8 cellular contexts compared by ENCODE assay signal in genomic region chr17:83050651-83051422, GRCh38. TPM values are rescaled to one million over a fixed set of nuclear protein-coding genes. Genes with fewer than 3 reads are reported as not detected.
DNase-seq lines count a peak whose midpoint lies in the region; ATAC-seq and TF ChIP-seq lines count a peak whose summit lies in the region.

No MANE protein-coding gene starts in this region.

- H3K27ac ChIP-seq in BLaER1 treated with 17β-estradiol and CSF1 and Interleukin-3, amounts not matched to agents 10 nM and 100 nM, result peak overlapping the region; percentile 75 to 92 (median 85)
- peak overlapping the region; percentile 89 for H3K27ac ChIP-seq in brain microvascular endothelial cell
- peak overlapping the region; percentile 87 for H3K27ac ChIP-seq in upper lobe of right lung

- H3K4me1 Mint-ChIP-seq in IgD-negative memory B cell (peaks cover 14 to 18% (median 16%) of the 10 kb centered on the region in 3 donors), memory B cell (peaks cover 18% of the 10 kb centered on the region)

- in situ Hi-C loops in brain microvascular endothelial cell (cut with HindIII; ENCODE audit: low pct_ligation_motif_present, low sequenced_read_pairs), result no loop called here

- TF ChIP-seq CTCF in brain microvascular endothelial cell (IDR thresholded peaks at IDR 0.05; ENCODE audit: low read depth, low read length, missing control alignments) (no peak), upper lobe of right lung (IDR thresholded peaks at IDR 0.05) (no peak)

- peaks cover 47 to 77% (median 65%) of the 10 kb centered on the region in 10 experiments for H3K4me1 ChIP-seq in BLaER1 treated with 17β-estradiol and CSF1 and Interleukin-3, amounts not matched to agents 10 nM and 100 nM
- peaks cover 14% of the 10 kb centered on the region for H3K4me1 ChIP-seq in upper lobe of right lung

- H4K20me1 ChIP-seq in BLaER1 treated with 17β-estradiol and CSF1 and Interleukin-3, amounts not matched to agents 10 nM and 100 nM, result no peaks in the 10 kb centered on the region

- intact Hi-C loops in upper lobe of right lung (cut with DNase I), result no loop called here

- DNase-seq in brain microvascular endothelial cell (no peak), memory B cell (ENCODE audit: low spot score in 2 of 2) (no peak), upper lobe of right lung (no peak), DMS 273 (lab: John Stamatoyannopoulos, UW; ENCODE audit: unreplicated experiment) (no peak)
- DNase-seq in activated CD4-positive, alpha-beta T cell treated with anti-CD3 and anti-CD28 coated beads, Interleukin-2, amount 50 U/mL, for 1 hour, result no peak

- H3K4me3 ChIP-seq in BLaER1 treated with 17β-estradiol and CSF1 and Interleukin-3, amounts not matched to agents 10 nM and 100 nM, result peak overlapping the region; percentile 59 to 72 (median 66)
- H3K4me3 ChIP-seq in brain microvascular endothelial cell (ENCODE audit: low read depth, low read length) (peak overlapping the region; percentile 64), upper lobe of right lung (peak overlapping the region; percentile 77)

- H3K27me3 ChIP-seq in BLaER1 treated with 17β-estradiol and CSF1 and Interleukin-3, amounts not matched to agents 10 nM and 100 nM, result no peaks in the 10 kb centered on the region
- no peaks in the 10 kb centered on the region for H3K27me3 ChIP-seq in brain microvascular endothelial cell (replicated peaks)
- H3K27me3 ChIP-seq in upper lobe of right lung, result no peaks in the 10 kb centered on the region

- H3K27me3 Mint-ChIP-seq in IgD-negative memory B cell (no peaks in the 10 kb centered on the region), memory B cell (no peaks in the 10 kb centered on the region)

- peaks cover 6 to 31% (median 20%) of the 10 kb centered on the region in 11 experiments; a peak in 21 of 22 replicates for H3K9me3 ChIP-seq in BLaER1 treated with 17β-estradiol and CSF1 and Interleukin-3, amounts not matched to agents 10 nM and 100 nM (replicated peaks in 1 of 11)
- no peaks in the 10 kb centered on the region for H3K9me3 ChIP-seq in upper lobe of right lung

- ATAC-seq in memory B cell (ENCODE audit: low read depth), result no peak
- ATAC-seq in upper lobe of right lung, result peak; percentile 18
- no peak for ATAC-seq in GM18520 (IDR thresholded peaks at IDR 0.05; ENCODE audit: unreplicated experiment)

- H3K36me3 Mint-ChIP-seq in IgD-negative memory B cell (no peaks in the 10 kb centered on the region), memory B cell (peaks cover 8% of the 10 kb centered on the region)

- peak overlapping the region; percentile 50 to 96 (median 82) for H3K4me3 Mint-ChIP-seq in IgD-negative memory B cell
- H3K4me3 Mint-ChIP-seq in memory B cell, result peak overlapping the region; percentile 95

- peaks cover 0 to 4% (median 0%) of the 10 kb centered on the region in 3 donors for H3K9me3 Mint-ChIP-seq in IgD-negative memory B cell
- peaks cover 6% of the 10 kb centered on the region for H3K9me3 Mint-ChIP-seq in memory B cell

- H3K4me2 ChIP-seq in BLaER1 treated with 17β-estradiol and CSF1 and Interleukin-3, amounts not matched to agents 10 nM and 100 nM, result peak overlapping the region; percentile 77 to 93 (median 83)

- H3K9ac ChIP-seq in BLaER1 treated with 17β-estradiol and CSF1 and Interleukin-3, amounts not matched to agents 10 nM and 100 nM, result peak overlapping the region; percentile 77 to 91 (median 84)

- H3K27ac Mint-ChIP-seq in IgD-negative memory B cell (peak overlapping the region; percentile 82 to 88 (median 87)), memory B cell (peak overlapping the region; percentile 96)

- H3K36me3 ChIP-seq in BLaER1 treated with 17β-estradiol and CSF1 and Interleukin-3, amounts not matched to agents 10 nM and 100 nM, result peaks cover 5 to 18% (median 14%) of the 10 kb centered on the region in 11 experiments; a peak in 21 of 22 replicates
- H3K36me3 ChIP-seq in brain microvascular endothelial cell (replicated peaks) (peaks cover 8% of the 10 kb centered on the region), upper lobe of right lung (no peaks in the 10 kb centered on the region)

RNA-seq across cellular contexts. Expression of gene METRNL, which starts 28.6 kb away (rescaled TPM):
- 2.1 TPM for polyA plus RNA-seq in IgD-negative memory B cell
- 79.9 TPM for total RNA-seq in upper lobe of right lung
